In the genomic region with DNA sequence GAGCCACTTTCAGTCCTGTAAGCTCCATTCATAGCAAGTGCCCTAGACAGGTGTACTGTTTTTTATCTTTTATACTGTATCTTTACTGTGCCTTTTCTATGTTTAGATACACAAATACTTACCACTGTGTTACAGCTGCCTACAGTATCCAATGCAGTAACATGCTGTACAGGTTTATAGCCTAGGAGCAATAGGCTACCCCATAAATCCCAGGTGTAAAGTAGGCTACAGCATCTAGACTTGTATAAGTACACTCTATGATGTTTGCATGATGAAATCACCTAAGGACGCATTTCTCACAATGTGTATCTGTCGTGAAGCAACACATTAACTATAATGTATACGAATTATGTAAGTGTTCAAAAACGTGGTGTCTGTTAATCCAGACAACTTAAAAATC, we compare ENCODE assay signal across 24 cellular contexts. TPM values are rescaled to one million over a fixed set of nuclear protein-coding genes. Genes with fewer than 3 reads are reported as not detected.
DNase-seq lines count a peak whose midpoint lies in the region; ATAC-seq and TF ChIP-seq lines count a peak whose summit lies in the region.
"Had no signal": no experiment of that assay in that cellular context is flagged by ENCODE, and none has a peak within 500 bp of the region (broad histone marks: within the 10 kb centered on the region; RNA-seq: fewer than 3 reads in every experiment).

No MANE protein-coding gene starts in this region.

- no peak overlapping the region for H3K4me3 Mint-ChIP-seq in stimulated activated effector memory CD8-positive, alpha-beta T cell treated with anti-CD3 and anti-CD28 coated beads, Interleukin-12 subunit alpha, Interleukin-12 subunit beta, amount 100 ng/mL, for 72 hours
- H3K4me3 Mint-ChIP-seq: CD14-positive monocyte; CD4-positive, alpha-beta memory T cell; CD4-positive, CD25-positive, alpha-beta regulatory T cell; CD8-positive, alpha-beta memory T cell had no signal

- DNase-seq in NCI-H774 (lab: John Stamatoyannopoulos, UW) (peak; percentile 36), left colon (no peak), GM20000 (ENCODE audit: low spot score) (no peak)
- no peak for DNase-seq in stimulated activated effector memory CD8-positive, alpha-beta T cell treated with anti-CD3 and anti-CD28 coated beads, Interleukin-12 subunit alpha, Interleukin-12 subunit beta, amount 100 ng/mL, for 72 hours (ENCODE audit: low spot score in 2 of 2)
- DNase-seq: 8988T; ACHN; BE2C; C1 segment of cervical spinal cord; CD4-positive, alpha-beta memory T cell; CD4-positive, CD25-positive, alpha-beta regulatory T cell; CD8-positive, alpha-beta memory T cell; COR-L47; DMS 273 treated with DMSO at 0.1 percent for 48 hours; DMS153; DMS53; DMS79; DND-41; EL; GDM1 had no signal

- TF ChIP-seq CTCF in GM20000 (IDR thresholded peaks at IDR 0.05; ENCODE audit: extremely low read depth, missing control alignments), result no peak

- H3K36me3 Mint-ChIP-seq in stimulated activated effector memory CD8-positive, alpha-beta T cell treated with anti-CD3 and anti-CD28 coated beads, Interleukin-12 subunit alpha, Interleukin-12 subunit beta, amount 100 ng/mL, for 72 hours, result peaks cover 23% of the 10 kb centered on the region

- intact Hi-C loops in left colon (cut with DNase I, micrococcal nuclease), result no loop called here

- H3K4me1 Mint-ChIP-seq in stimulated activated effector memory CD8-positive, alpha-beta T cell treated with anti-CD3 and anti-CD28 coated beads, Interleukin-12 subunit alpha, Interleukin-12 subunit beta, amount 100 ng/mL, for 72 hours, result no peaks in the 10 kb centered on the region
- H3K4me1 Mint-ChIP-seq: CD14-positive monocyte had no signal

- H3K27ac Mint-ChIP-seq in stimulated activated effector memory CD8-positive, alpha-beta T cell treated with anti-CD3 and anti-CD28 coated beads, Interleukin-12 subunit alpha, Interleukin-12 subunit beta, amount 100 ng/mL, for 72 hours, result peak overlapping the region; percentile 64
- H3K27ac Mint-ChIP-seq: CD14-positive monocyte; CD4-positive, alpha-beta memory T cell; CD4-positive, CD25-positive, alpha-beta regulatory T cell had no signal

- ATAC-seq in left colon, result peak; percentile 97
- no peak for ATAC-seq in stimulated activated effector memory CD8-positive, alpha-beta T cell treated with anti-CD3 and anti-CD28 coated beads, Interleukin-12 subunit alpha, Interleukin-12 subunit beta, amount 100 ng/mL, for 72 hours
- ATAC-seq in GM21381 (IDR thresholded peaks at IDR 0.05; ENCODE audit: unreplicated experiment), result no peak
- ATAC-seq in GM19023 (IDR thresholded peaks at IDR 0.05; ENCODE audit: unreplicated experiment), result no peak
- ATAC-seq: GM12878 had no signal

- no peaks in the 10 kb centered on the region for H3K9me3 Mint-ChIP-seq in stimulated activated effector memory CD8-positive, alpha-beta T cell treated with anti-CD3 and anti-CD28 coated beads, Interleukin-12 subunit alpha, Interleukin-12 subunit beta, amount 100 ng/mL, for 72 hours
- H3K9me3 Mint-ChIP-seq: CD4-positive, alpha-beta memory T cell; CD4-positive, CD25-positive, alpha-beta regulatory T cell; CD8-positive, alpha-beta memory T cell had no signal

RNA-seq across cellular contexts. Expression of a gene that starts 10.7 kb away (rescaled TPM):
- total RNA-seq in left colon, result 10 to 100 TPM; 14.1 to 18.8 TPM

RNA-seq across cellular contexts. Expression of a gene that starts 50.7 kb away (rescaled TPM):
- under 1 TPM in 1 of 2 donors, not detected in 1; 0.11 TPM for total RNA-seq in left colon
- total RNA-seq: CD4-positive, alpha-beta memory T cell; CD4-positive, CD25-positive, alpha-beta regulatory T cell; G401; GM12878 had no signal
